In the genomic region with DNA sequence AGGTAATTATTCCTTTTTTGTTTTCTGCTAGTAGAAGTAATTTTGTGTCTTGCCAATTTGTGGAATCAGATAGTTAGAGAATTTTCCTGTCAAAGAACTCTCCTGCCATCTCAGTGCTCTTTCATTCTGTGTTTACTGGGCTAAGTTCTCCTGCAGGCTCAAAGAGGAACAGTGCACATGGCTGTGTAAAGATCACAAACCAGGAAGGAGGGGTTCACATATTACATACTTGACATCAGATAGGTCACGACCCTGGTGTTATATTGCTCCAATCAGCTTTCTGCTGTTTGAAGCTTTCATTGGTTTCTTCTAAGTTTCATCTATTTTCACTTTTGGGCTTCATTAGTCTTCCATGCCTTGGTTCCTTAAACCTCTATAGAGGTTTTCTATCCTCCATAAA, we compare ENCODE assay signal across 30 cellular contexts.
"Had no signal": no experiment of that assay in that cellular context is flagged by ENCODE, and none has a peak within 500 bp of the region (broad histone marks: within the 10 kb centered on the region; RNA-seq: fewer than 3 reads in every experiment).

No MANE protein-coding gene starts in this region.

- H3K27ac ChIP-seq: adrenal gland, body of pancreas, colonic mucosa, dorsolateral prefrontal cortex, hepatocyte, pancreas, prostate gland, skin epidermis, testis, transverse colon, WERI-Rb-1 had no signal

- H3K36me3 ChIP-seq: adrenal gland, colonic mucosa, pancreas, prostate gland, transverse colon, WERI-Rb-1 had no signal

- H3K9me3 ChIP-seq: adrenal gland, body of pancreas, colonic mucosa, pancreas, prostate gland, testis, transverse colon had no signal

- H3K4me1 ChIP-seq: adrenal gland, body of pancreas, colonic mucosa, pancreas, prostate gland, testis, transverse colon had no signal

- DNase-seq: activated CD4-positive, alpha-beta T cell treated with anti-CD3 and anti-CD28 coated beads for 48 hours; activated CD4-positive, alpha-beta T cell treated with anti-CD3 and anti-CD28 coated beads, Interleukin-2, amount 50 U/mL, for 48 hours; activated CD8-positive, alpha-beta memory T cell treated with anti-CD3 and anti-CD28 coated beads for 24 hours; activated effector memory CD4-positive, alpha-beta T cell treated with anti-CD3 and anti-CD28 coated beads, Interleukin-2, amount 50 U/mL, for 16 hours; activated naive CD4-positive, alpha-beta T cell treated with anti-CD3 and anti-CD28 coated beads for 36 hours; activated naive CD8-positive, alpha-beta T cell treated with anti-CD3 and anti-CD28 coated beads for 36 hours; activated T-cell treated with anti-CD3 and anti-CD28 coated beads, Interleukin-2, amount 50 U/mL, for 1 hour; adrenal gland; aorta; body of pancreas; cerebellar nuclear complex; colonic mucosa; dorsolateral prefrontal cortex; effector memory CD4-positive, alpha-beta T cell; islet precursor cell; left ventricle myocardium superior; naive thymus-derived CD4-positive, alpha-beta T cell; pancreas; retina; stimulated activated CD4-positive, alpha-beta T cell treated with anti-CD3 and anti-CD28 coated beads, Interleukin-12 subunit alpha, Interleukin-12 subunit beta, amount 100 ng/mL, for 4 hours; stimulated activated CD4-positive, alpha-beta T cell treated with anti-CD3 and anti-CD28 coated beads, Interleukin-4, amount 100 ng/mL, for 1 hour; stimulated activated naive CD8-positive, alpha-beta T cell treated with anti-CD3 and anti-CD28 coated beads, Interleukin-15, Interleukin-2, amounts not matched to agents 100 U/mL and 50 U/mL, for 24 hours; testis; transverse colon; WERI-Rb-1 had no signal

- H3K4me3 ChIP-seq: adrenal gland, body of pancreas, colonic mucosa, dorsolateral prefrontal cortex, hepatocyte, pancreas, prostate gland, skin epidermis, testis, transverse colon had no signal

- H3K27me3 ChIP-seq: adrenal gland, body of pancreas, colonic mucosa, testis, transverse colon had no signal

- ATAC-seq: activated CD4-positive, CD25-positive, alpha-beta regulatory T cell treated with anti-CD3 and anti-CD28 coated beads, Interleukin-2, amount 50 U/mL, for 24 hours; body of pancreas; left ventricle myocardium superior; naive thymus-derived CD4-positive, alpha-beta T cell; pancreas; sciatic nerve; stimulated activated naive CD8-positive, alpha-beta T cell treated with anti-CD3 and anti-CD28 coated beads, Interleukin-15, Interleukin-2, amounts not matched to agents 100 U/mL and 50 U/mL, for 24 hours had no signal
